Comparison of ENCODE assay signal across 8 cellular contexts in the genomic region with DNA sequence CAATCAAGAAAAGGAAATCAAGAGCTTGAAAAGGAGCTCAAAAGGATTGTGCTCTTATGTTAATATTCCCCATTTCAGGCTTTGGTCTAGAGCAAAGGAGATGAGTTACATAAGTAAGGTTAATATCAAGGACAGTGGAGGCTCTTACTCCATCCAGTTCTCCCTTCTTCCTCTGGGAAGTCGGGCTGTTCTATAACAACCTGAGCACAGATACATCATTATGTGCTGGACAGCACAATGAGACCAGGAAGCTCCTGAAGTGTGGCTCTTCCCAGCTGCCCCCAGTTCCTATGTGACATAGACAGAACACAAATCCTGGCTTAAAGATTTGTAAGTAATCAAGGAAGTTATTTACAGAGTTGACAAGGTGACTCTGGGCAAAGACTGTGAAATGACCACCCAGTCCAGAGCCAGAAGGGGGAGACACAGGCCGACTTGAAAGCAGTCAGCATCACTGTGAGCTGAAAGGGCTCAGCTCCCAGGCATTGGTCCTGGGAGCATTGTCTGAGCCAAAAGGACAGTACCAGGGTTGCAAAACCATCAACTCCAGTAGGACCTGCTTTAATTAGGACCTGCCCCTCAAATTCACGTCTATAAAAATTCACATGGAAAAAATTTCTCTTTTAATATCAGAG.
DNase-seq lines count a peak whose midpoint lies in the region; ATAC-seq, FAIRE-seq and TF ChIP-seq lines count a peak whose summit lies in the region.

No MANE protein-coding gene starts in this region.

- POLR2A ChIA-PET in IMR-90 (lab: Charles Lee; ENCODE audit: unreplicated experiment), result no interaction called here
- POLR2A ChIA-PET in activated CD4-positive, alpha-beta memory T cell treated with anti-CD3 and anti-CD28 coated beads for 36 hours (lab: Charles Lee), result no interaction called here

- H2BK120ac ChIP-seq in IMR-90 (ENCODE audit: low read depth, low read length), result no peak overlapping the region

- peak; percentile 34 for TF ChIP-seq CTCF in IMR-90 (conservative IDR thresholded peaks at IDR 0.05; ENCODE audit: low read depth, low read length)

- H4K91ac ChIP-seq in IMR-90 (ENCODE audit: insufficient read depth, low read depth, low read length), result no peak overlapping the region

- H3K79me1 ChIP-seq in IMR-90 (ENCODE audit: low read depth in 1 of 2, low read length in 2 of 2), result no peaks in the 10 kb centered on the region

- peak; percentile 63 for DNase-seq in ELF-1 (ENCODE audit: low read depth, low spot score)
- DNase-seq in IMR-90, result peak; percentile 31
- peak; percentile 11 for DNase-seq in activated CD4-positive, alpha-beta memory T cell treated with anti-CD3 and anti-CD28 coated beads for 36 hours
- DNase-seq in hippocampal formation (lab: John Stamatoyannopoulos, UW), result peak; percentile 40
- DNase-seq in small intestine, result peak; percentile 78

- no peak overlapping the region for H2AFZ ChIP-seq in IMR-90 (replicated peaks; ENCODE audit: low read length, poor library complexity)

- H3K4me1 ChIP-seq in IMR-90 (ENCODE audit: control insufficient read depth, insufficient read depth, low read length) (no peaks in the 10 kb centered on the region), small intestine (ENCODE audit: control insufficient read depth in 2 of 2, insufficient read depth in 1 of 2, low read depth in 1 of 2, low read length in 1 of 2) (no peaks in the 10 kb centered on the region)

- no peaks in the 10 kb centered on the region for H3K27me3 Mint-ChIP-seq in activated CD4-positive, alpha-beta memory T cell treated with anti-CD3 and anti-CD28 coated beads for 36 hours

- no peaks in the 10 kb centered on the region for H3K36me3 Mint-ChIP-seq in activated CD4-positive, alpha-beta memory T cell treated with anti-CD3 and anti-CD28 coated beads for 36 hours

- CTCF ChIA-PET in IMR-90 (lab: Yijun Ruan, JAX), result interaction anchor here (0.7 to 1.0 kb wide), 3 partner anchors 9 to 983 kb away, joined by 3 read pairs; no protein-coding TSS in a partner anchor
- CTCF ChIA-PET in activated CD4-positive, alpha-beta memory T cell treated with anti-CD3 and anti-CD28 coated beads for 36 hours (lab: Charles Lee), result interaction anchor here (0.6 kb wide), 1 partner anchor 129 kb away, joined by 3 read pairs; no protein-coding TSS in a partner anchor

- in situ Hi-C loops in IMR-90 (cut with MboI; ENCODE audit: low sequenced_read_pairs), result loop anchor here (10.0 kb wide), 1 partner anchor 988 kb away; no protein-coding TSS in a partner anchor

- FAIRE-seq in small intestine (lab: Jason Lieb, UNC), result no peak

- no peaks in the 10 kb centered on the region for H3K36me3 ChIP-seq in IMR-90 (ENCODE audit: control insufficient read depth, insufficient read depth, low read length)
- no peaks in the 10 kb centered on the region for H3K36me3 ChIP-seq in small intestine (ENCODE audit: control insufficient read depth in 2 of 2, insufficient read depth in 2 of 2, low read length in 2 of 2)

- 10% methylated on average over 2 of the region's 3 CpGs; no CpG with 5 or more reads in 1 of the 2 experiments for WGBS in IMR-90 (ENCODE audit: extremely low coverage in 2 of 2, insufficient read length in 1 of 2), 2 experiments
- 13 to 26% (median 23%) methylated on average over 3 of the region's 3 CpGs for WGBS in small intestine, 3 donors

- H3K9ac ChIP-seq in IMR-90 (ENCODE audit: low read depth, low read length), result no peak overlapping the region

- BruUV-seq in IMR-90 (replicated peaks; lab: Mats Ljungman, UMichigan), result no TSS peak

- no peak overlapping the region for H3K56ac ChIP-seq in IMR-90 (ENCODE audit: extremely low read depth, insufficient read depth, low read length)

- H3K27ac ChIP-seq in IMR-90 (ENCODE audit: insufficient read depth, low read length) (no peak overlapping the region), small intestine (ENCODE audit: low read depth in 1 of 2, low read length in 1 of 2) (no peak overlapping the region)

- no peak overlapping the region for H3K27ac Mint-ChIP-seq in activated CD4-positive, alpha-beta memory T cell treated with anti-CD3 and anti-CD28 coated beads for 36 hours

- H2BK20ac ChIP-seq in IMR-90 (ENCODE audit: low read depth, low read length), result no peak overlapping the region

- no peak overlapping the region for H3K23ac ChIP-seq in IMR-90 (ENCODE audit: low read depth, low read length)

- ATAC-seq in IMR-90 (ENCODE audit: low read depth) (peak; percentile 99), HG02852 (IDR thresholded peaks at IDR 0.05; ENCODE audit: unreplicated experiment) (no peak), GM19035 (IDR thresholded peaks at IDR 0.05; ENCODE audit: unreplicated experiment) (no peak), HG02981 (IDR thresholded peaks at IDR 0.05; ENCODE audit: unreplicated experiment) (no peak)

- H3K4me2 ChIP-seq in IMR-90 (ENCODE audit: low read depth, low read length), result no peak overlapping the region

- H4K5ac ChIP-seq in IMR-90 (ENCODE audit: low read depth, low read length), result no peak overlapping the region

- H3K4me3 ChIP-seq in IMR-90 (ENCODE audit: insufficient read depth, low read depth, low read length), result no peak overlapping the region
- H3K4me3 ChIP-seq in small intestine (ENCODE audit: low read depth in 1 of 2, low read length in 2 of 2), result no peak overlapping the region

- H3K14ac ChIP-seq in IMR-90 (replicated peaks; ENCODE audit: low read depth, low read length), result no peak overlapping the region

- TF ChIP-seq POLR2A in IMR-90 (IDR thresholded peaks at IDR 0.05; ENCODE audit: low read depth, low read length), result no peak

- H3K4me1 Mint-ChIP-seq in activated CD4-positive, alpha-beta memory T cell treated with anti-CD3 and anti-CD28 coated beads for 36 hours (ENCODE audit: low read depth), result no peaks in the 10 kb centered on the region

- dilution Hi-C loops in IMR-90 (cut with HindIII; ENCODE audit: low sequenced_read_pairs, unreplicated experiment), result no loop called here

- H2BK5ac ChIP-seq in IMR-90 (ENCODE audit: low read depth, low read length, poor library complexity, severe bottlenecking), result no peak overlapping the region

- no peak overlapping the region for H2AK9ac ChIP-seq in IMR-90 (replicated peaks; ENCODE audit: low read depth, low read length, poor library complexity)

- no peak overlapping the region for H4K8ac ChIP-seq in IMR-90 (ENCODE audit: low read depth in 2 of 2, low read length in 2 of 2)

- H4K20me1 ChIP-seq in IMR-90 (ENCODE audit: insufficient read depth, low read length), result no peaks in the 10 kb centered on the region

- no peaks in the 10 kb centered on the region for H3K9me3 Mint-ChIP-seq in activated CD4-positive, alpha-beta memory T cell treated with anti-CD3 and anti-CD28 coated beads for 36 hours

- no peak overlapping the region for H2AK5ac ChIP-seq in IMR-90 (ENCODE audit: low read depth, low read length)

- H3K4ac ChIP-seq in IMR-90 (ENCODE audit: low read depth, low read length), result no peak overlapping the region

- H3K4me3 Mint-ChIP-seq in activated CD4-positive, alpha-beta memory T cell treated with anti-CD3 and anti-CD28 coated beads for 36 hours, result no peak overlapping the region

- H3K9me3 ChIP-seq in IMR-90 (ENCODE audit: control insufficient read depth, insufficient read depth, low read length) (no peaks in the 10 kb centered on the region), small intestine (ENCODE audit: control insufficient read depth, low read depth) (no peaks in the 10 kb centered on the region)

- no peaks in the 10 kb centered on the region for H3K27me3 ChIP-seq in IMR-90 (ENCODE audit: control insufficient read depth, insufficient read depth, low read length)
- no peaks in the 10 kb centered on the region for H3K27me3 ChIP-seq in small intestine (ENCODE audit: control insufficient read depth in 2 of 2, insufficient read depth in 2 of 2, low read length in 2 of 2)

- no peak overlapping the region for H2BK15ac ChIP-seq in IMR-90 (ENCODE audit: low read depth, low read length)

- intact Hi-C loops in IMR-90 (cut with micrococcal nuclease), result loop anchor here (1.0 to 5.0 kb wide), 4 partner anchors 105 to 984 kb away; no protein-coding TSS in a partner anchor
- intact Hi-C loops in activated CD4-positive, alpha-beta memory T cell treated with anti-CD3 and anti-CD28 coated beads for 36 hours (cut with micrococcal nuclease), result no loop called here

- no peak overlapping the region for H3K18ac ChIP-seq in IMR-90 (ENCODE audit: low read depth, low read length)

- peak; percentile 43; the same call in 1 of the 2 replicates for TF ChIP-seq RAD21 in IMR-90 (IDR thresholded peaks at IDR 0.05; ENCODE audit: low read length)

- H3K9me1 ChIP-seq in IMR-90 (ENCODE audit: insufficient read depth, low read length), result no peaks in the 10 kb centered on the region

TF ChIP-seq in IMR-90, 13 proteins besides CTCF, POLR2A, EP300 and RAD21:
- TF ChIP-seq CEBPB (IDR thresholded peaks at IDR 0.05; ENCODE audit: low read depth, low read length), result no peak
- no peak for TF ChIP-seq SMC3 (IDR thresholded peaks at IDR 0.05; ENCODE audit: low read depth, low read length)
- no peak for TF ChIP-seq RCOR1 (IDR thresholded peaks at IDR 0.05; ENCODE audit: insufficient replicate concordance, low read length)
- no peak for TF ChIP-seq FOS (IDR thresholded peaks at IDR 0.05; ENCODE audit: low read depth, low read length)
- no peak for TF ChIP-seq MAZ (IDR thresholded peaks at IDR 0.05; ENCODE audit: borderline replicate concordance, low read depth, low read length)
- no peak for TF ChIP-seq MAFK (IDR thresholded peaks at IDR 0.05; ENCODE audit: low read depth, low read length)
- TF ChIP-seq, protein P1, sequence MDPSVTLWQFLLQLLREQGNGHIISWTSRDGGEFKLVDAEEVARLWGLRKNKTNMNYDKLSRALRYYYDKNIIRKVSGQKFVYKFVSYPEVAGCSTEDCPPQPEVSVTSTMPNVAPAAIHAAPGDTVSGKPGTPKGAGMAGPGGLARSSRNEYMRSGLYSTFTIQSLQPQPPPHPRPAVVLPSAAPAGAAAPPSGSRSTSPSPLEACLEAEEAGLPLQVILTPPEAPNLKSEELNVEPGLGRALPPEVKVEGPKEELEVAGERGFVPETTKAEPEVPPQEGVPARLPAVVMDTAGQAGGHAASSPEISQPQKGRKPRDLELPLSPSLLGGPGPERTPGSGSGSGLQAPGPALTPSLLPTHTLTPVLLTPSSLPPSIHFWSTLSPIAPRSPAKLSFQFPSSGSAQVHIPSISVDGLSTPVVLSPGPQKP (IDR thresholded peaks at IDR 0.05; ENCODE audit: borderline replicate concordance, low read depth, low read length), result no peak
- no peak for TF ChIP-seq CHD1 (IDR thresholded peaks at IDR 0.05; ENCODE audit: low read depth, low read length)
- TF ChIP-seq RFX5 (IDR thresholded peaks at IDR 0.05; ENCODE audit: low read depth, low read length), result no peak
- TF ChIP-seq, protein P2, sequence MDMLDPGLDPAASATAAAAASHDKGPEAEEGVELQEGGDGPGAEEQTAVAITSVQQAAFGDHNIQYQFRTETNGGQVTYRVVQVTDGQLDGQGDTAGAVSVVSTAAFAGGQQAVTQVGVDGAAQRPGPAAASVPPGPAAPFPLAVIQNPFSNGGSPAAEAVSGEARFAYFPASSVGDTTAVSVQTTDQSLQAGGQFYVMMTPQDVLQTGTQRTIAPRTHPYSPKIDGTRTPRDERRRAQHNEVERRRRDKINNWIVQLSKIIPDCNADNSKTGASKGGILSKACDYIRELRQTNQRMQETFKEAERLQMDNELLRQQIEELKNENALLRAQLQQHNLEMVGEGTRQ (IDR thresholded peaks at IDR 0.05; ENCODE audit: low read depth, low read length), result no peak
- TF ChIP-seq NFE2L2 (IDR thresholded peaks at IDR 0.05; ENCODE audit: low read depth, low read length), result no peak
TF ChIP-seq in IMR-90: peak in this region for 0.

Comparison
In these comparisons a context has a peak if more than half of its experiments do, and no peak if none do; other contexts are left out.
1. DNase-seq: peak in every context shown above with its lines; median percentile 78 in small intestine; 63 in ELF-1; 40 in hippocampal formation; 31 in IMR-90; 11 in activated CD4-positive, alpha-beta memory T cell treated with anti-CD3 and anti-CD28 coated beads for 36 hours.